In the genomic region with DNA sequence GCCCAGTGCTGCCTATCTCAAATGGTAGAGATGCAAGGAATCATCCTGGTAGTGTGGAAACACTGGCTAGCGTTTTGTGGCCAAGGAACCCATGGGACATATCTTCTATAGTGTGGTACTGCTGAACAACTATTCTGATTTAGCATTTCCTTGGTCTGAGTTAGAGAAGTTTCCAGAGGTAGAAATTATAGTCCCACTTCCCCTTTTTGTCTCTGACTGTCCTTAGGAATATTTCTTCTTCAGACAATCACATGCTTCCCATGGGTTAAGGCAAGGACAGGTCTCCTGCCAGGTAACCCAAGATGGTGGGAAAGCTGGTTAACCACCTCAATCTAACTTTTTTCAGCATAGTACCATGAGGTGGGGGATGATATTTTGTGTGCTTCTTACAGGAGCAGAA, we compare ENCODE assay signal across 25 cellular contexts.
"Had no signal": no experiment of that assay in that cellular context is flagged by ENCODE, and none has a peak within 500 bp of the region (broad histone marks: within the 10 kb centered on the region; RNA-seq: fewer than 3 reads in every experiment).

No MANE protein-coding gene starts in this region.

- H3K27ac ChIP-seq: neural progenitor cell, ovary, parathyroid adenoma, psoas muscle, right lobe of liver, sigmoid colon, stomach, thoracic aorta, thyroid gland, tibial nerve, upper lobe of left lung, vagina had no signal

- H3K4me1 ChIP-seq: neural progenitor cell, parathyroid adenoma, psoas muscle, right lobe of liver, sigmoid colon, stomach, thyroid gland, tibial nerve, upper lobe of left lung, vagina had no signal

- H3K27me3 ChIP-seq: neural progenitor cell, ovary, right lobe of liver, sigmoid colon, stomach, thyroid gland, tibial nerve, upper lobe of left lung, vagina had no signal

- H3K4me3 ChIP-seq: neural progenitor cell, ovary, psoas muscle, right lobe of liver, sigmoid colon, stomach, thoracic aorta, thyroid gland, tibial nerve, upper lobe of left lung, vagina had no signal

- H3K9ac ChIP-seq: neural progenitor cell, parathyroid adenoma had no signal

- H3K9me3 ChIP-seq: ovary, right lobe of liver, sigmoid colon, thyroid gland, vagina had no signal

- ATAC-seq: psoas muscle; right cardiac atrium; right lobe of liver; stimulated activated effector memory CD8-positive, alpha-beta T cell treated with anti-CD3 and anti-CD28 coated beads, Interleukin-12 subunit alpha, Interleukin-12 subunit beta, amount 100 ng/mL, for 72 hours; stimulated activated naive B cell treated with anti-CD40 and anti-IgM and Interleukin-4, amounts not matched to agents 10 μg/mL and 1 μg/mL and 100 μg/mL, for 72 hours had no signal

- H3K4me2 ChIP-seq: neural progenitor cell had no signal

- H3K79me2 ChIP-seq: parathyroid adenoma had no signal

- H2AFZ ChIP-seq: neural progenitor cell, parathyroid adenoma had no signal

- FAIRE-seq: small intestine, urothelium cell line had no signal

- H3K36me3 ChIP-seq: neural progenitor cell, ovary, right lobe of liver, sigmoid colon, stomach, thoracic aorta, thyroid gland, tibial nerve, upper lobe of left lung, vagina had no signal

- DNase-seq: occipital lobe; ovary; posterior cingulate gyrus; psoas muscle; right cardiac atrium; right lobe of liver; sigmoid colon; small intestine; stimulated activated CD4-positive, alpha-beta T cell treated with anti-CD3 and anti-CD28 coated beads, Interleukin-15, amount 100 ng/mL, for 24 hours; stimulated activated CD4-positive, alpha-beta T cell treated with anti-CD3 and anti-CD28 coated beads, Interleukin-2, amount 100 ng/mL, for 24 hours; stimulated activated CD4-positive, alpha-beta T cell treated with anti-CD3 and anti-CD28 coated beads, Interleukin-2, amount 100 ng/mL, for 48 hours; stimulated activated CD4-positive, alpha-beta T cell treated with anti-CD3 and anti-CD28 coated beads, Interleukin-4, amount 100 ng/mL, for 24 hours; stimulated activated naive B cell treated with anti-CD40 and anti-IgM and Interleukin-4, amounts not matched to agents 10 μg/mL and 1 μg/mL and 100 μg/mL, for 72 hours; stimulated activated naive CD4-positive, alpha-beta T cell treated with Interleukin-2 at 50 U/mL for 16 hours; stomach; thyroid gland; trophoblast cell; upper lobe of left lung had no signal
